In genomic region chr13:100159584-100159983, GRCh38 we compare ENCODE assay signal across 28 cellular contexts.
"Had no signal": no experiment of that assay in that cellular context is flagged by ENCODE, and none has a peak within 500 bp of the region (broad histone marks: within the 10 kb centered on the region; RNA-seq: fewer than 3 reads in every experiment).

No MANE protein-coding gene starts in this region.

- H3K4me1 Mint-ChIP-seq: activated B cell treated with CpG ODN at 0.5 μM for 24 hours had no signal

- H3K27ac ChIP-seq: ascending aorta, Peyer's patch, RWPE1, SJCRH30 had no signal

- H3K4me3 ChIP-seq: ascending aorta, Peyer's patch, SJCRH30 had no signal

- H3K27me3 ChIP-seq: ascending aorta, Peyer's patch, SJCRH30 had no signal

- ATAC-seq: activated CD8-positive, alpha-beta memory T cell treated with anti-CD3 and anti-CD28 coated beads, Interleukin-2, amount 10 ng/mL, durations not matched to agents 7 days and 5 days; activated naive CD4-positive, alpha-beta T cell treated with anti-CD3 and anti-CD28 coated beads, Interleukin-2, amount 50 U/mL, for 72 hours; activated naive CD8-positive, alpha-beta T cell treated with anti-CD3 and anti-CD28 coated beads, Interleukin-2, amount 50 U/mL, for 24 hours; SK-N-SH treated with all-trans-retinoic acid at 6 μM for 48 hours had no signal

- H3K27me3 Mint-ChIP-seq: activated B cell treated with CpG ODN at 0.5 μM for 24 hours; activated CD4-positive, alpha-beta T cell treated with anti-CD3 and anti-CD28 coated beads, Interleukin-2, amount 10 ng/mL, durations not matched to agents 24 days and 14 days; activated CD8-positive, alpha-beta memory T cell treated with anti-CD3 and anti-CD28 coated beads, Interleukin-2, amount 10 ng/mL, durations not matched to agents 7 days and 5 days; activated naive CD8-positive, alpha-beta T cell treated with anti-CD3 and anti-CD28 coated beads, Interleukin-2, amount 50 U/mL, for 24 hours; activated T-cell treated with anti-CD3 and anti-CD28 coated beads, Interleukin-2, amount 50 U/mL, for 24 hours; central memory CD8-positive, alpha-beta T cell had no signal

- H3K4me1 ChIP-seq: Peyer's patch, SJCRH30 had no signal

- DNase-seq: activated B cell treated with CpG ODN at 0.5 μM for 24 hours; activated CD4-positive, alpha-beta T cell treated with anti-CD3 and anti-CD28 coated beads for 1 hour; activated CD4-positive, alpha-beta T cell treated with anti-CD3 and anti-CD28 coated beads, Interleukin-2, amount 10 ng/mL, durations not matched to agents 24 days and 14 days; activated CD4-positive, alpha-beta T cell treated with anti-CD3 and anti-CD28 coated beads, Interleukin-2, amount 50 U/mL, for 48 hours; activated CD8-positive, alpha-beta memory T cell treated with anti-CD3 and anti-CD28 coated beads, Interleukin-2, amount 10 ng/mL, durations not matched to agents 7 days and 5 days; activated effector memory CD4-positive, alpha-beta T cell treated with Interleukin-2 at 50 U/mL for 16 hours; activated naive CD4-positive, alpha-beta T cell treated with Interleukin-2 at 50 U/mL for 16 hours; activated naive CD8-positive, alpha-beta T cell treated with anti-CD3 and anti-CD28 coated beads, Interleukin-2, amount 50 U/mL, for 24 hours; activated T-cell treated with anti-CD3 and anti-CD28 coated beads, Interleukin-2, amount 50 U/mL, for 24 hours; amniotic stem cell; MM.1S; NCI-H1105 treated with DMSO at 0.1 percent for 48 hours; NCI-H1436 treated with DMSO at 0.1 percent for 48 hours; NCI-H187; NCI-H2081; NCI-H510A treated with DMSO at 0.1 percent for 48 hours; NCI-H69; Peyer's patch; Right ventricle myocardium superior; SJCRH30 had no signal

- H3K9me3 Mint-ChIP-seq: activated B cell treated with CpG ODN at 0.5 μM for 24 hours; activated CD4-positive, alpha-beta T cell treated with anti-CD3 and anti-CD28 coated beads, Interleukin-2, amount 10 ng/mL, durations not matched to agents 24 days and 14 days; activated naive CD4-positive, alpha-beta T cell treated with anti-CD3 and anti-CD28 coated beads, Interleukin-2, amount 50 U/mL, for 72 hours; activated naive CD8-positive, alpha-beta T cell treated with anti-CD3 and anti-CD28 coated beads, Interleukin-2, amount 50 U/mL, for 24 hours; activated T-cell treated with anti-CD3 and anti-CD28 coated beads, Interleukin-2, amount 50 U/mL, for 24 hours; activated T-helper 1 cell treated with anti-CD3 and anti-CD28 coated beads, Interleukin-12 subunit alpha, Interleukin-12 subunit beta, Interleukin-2, Interleukin-4 antibody, amounts not matched to agents 30 ng/mL and 10 ng/mL and 1 ng/mL, durations not matched to agents 14 hours and 24 hours and 36 hours; brain; central memory CD8-positive, alpha-beta T cell; T-helper 1 cell treated with Interleukin-12 subunit alpha and Interleukin-12 subunit beta and Interleukin-4 antibody, amounts not matched to agents 30 μg/mL and 1 μg/mL, for 36 hours had no signal

- H3K9me3 ChIP-seq: ascending aorta, Peyer's patch, SJCRH30 had no signal

- H3K27ac Mint-ChIP-seq: activated B cell treated with CpG ODN at 0.5 μM for 24 hours; activated CD4-positive, alpha-beta T cell treated with anti-CD3 and anti-CD28 coated beads, Interleukin-2, amount 10 ng/mL, durations not matched to agents 24 days and 14 days; activated CD8-positive, alpha-beta memory T cell treated with anti-CD3 and anti-CD28 coated beads, Interleukin-2, amount 10 ng/mL, durations not matched to agents 7 days and 5 days; activated naive CD4-positive, alpha-beta T cell treated with anti-CD3 and anti-CD28 coated beads, Interleukin-2, amount 50 U/mL, for 72 hours; activated naive CD8-positive, alpha-beta T cell treated with anti-CD3 and anti-CD28 coated beads, Interleukin-2, amount 50 U/mL, for 24 hours; activated T-cell treated with anti-CD3 and anti-CD28 coated beads, Interleukin-2, amount 50 U/mL, for 24 hours; activated T-helper 1 cell treated with anti-CD3 and anti-CD28 coated beads, Interleukin-12 subunit alpha, Interleukin-12 subunit beta, Interleukin-2, Interleukin-4 antibody, amounts not matched to agents 30 ng/mL and 10 ng/mL and 1 ng/mL, durations not matched to agents 14 hours and 24 hours and 36 hours; brain; T-helper 1 cell treated with Interleukin-12 subunit alpha and Interleukin-12 subunit beta and Interleukin-4 antibody, amounts not matched to agents 30 μg/mL and 1 μg/mL, for 36 hours had no signal

- H3K4me3 Mint-ChIP-seq: activated B cell treated with CpG ODN at 0.5 μM for 24 hours; activated CD4-positive, alpha-beta T cell treated with anti-CD3 and anti-CD28 coated beads, Interleukin-2, amount 10 ng/mL, durations not matched to agents 24 days and 14 days; activated CD8-positive, alpha-beta memory T cell treated with anti-CD3 and anti-CD28 coated beads, Interleukin-2, amount 10 ng/mL, durations not matched to agents 7 days and 5 days; activated naive CD8-positive, alpha-beta T cell treated with anti-CD3 and anti-CD28 coated beads, Interleukin-2, amount 50 U/mL, for 24 hours; activated T-cell treated with anti-CD3 and anti-CD28 coated beads, Interleukin-2, amount 50 U/mL, for 24 hours; activated T-helper 1 cell treated with anti-CD3 and anti-CD28 coated beads, Interleukin-12 subunit alpha, Interleukin-12 subunit beta, Interleukin-2, Interleukin-4 antibody, amounts not matched to agents 30 ng/mL and 10 ng/mL and 1 ng/mL, durations not matched to agents 14 hours and 24 hours and 36 hours; brain; central memory CD8-positive, alpha-beta T cell; T-helper 1 cell treated with Interleukin-12 subunit alpha and Interleukin-12 subunit beta and Interleukin-4 antibody, amounts not matched to agents 30 μg/mL and 1 μg/mL, for 36 hours had no signal
